In the genomic region with DNA sequence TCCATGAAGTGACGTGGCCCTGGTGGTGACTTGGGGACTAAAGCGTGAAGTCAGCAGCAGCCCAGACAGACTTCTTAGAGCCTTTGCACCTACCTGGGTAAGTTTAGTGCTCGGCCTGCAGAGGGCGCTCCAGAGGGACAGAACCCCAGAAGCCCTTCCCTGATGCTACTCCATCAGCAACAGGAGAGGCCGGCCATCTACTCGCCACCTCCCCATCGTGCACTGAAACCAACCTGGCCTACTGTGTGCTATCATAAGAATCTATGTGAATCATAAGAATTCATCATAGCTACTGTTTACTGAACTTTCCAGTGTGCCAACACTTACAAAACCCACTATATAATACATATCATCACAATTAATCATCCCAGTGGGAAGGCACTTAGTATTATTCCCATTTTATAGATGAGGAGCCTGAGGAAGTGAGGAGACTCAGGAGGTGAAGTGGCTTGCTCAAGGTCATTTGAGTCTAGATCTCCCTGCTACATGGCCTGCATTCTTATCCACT, we compare ENCODE assay signal across 8 cellular contexts. TPM values are rescaled to one million over a fixed set of nuclear protein-coding genes. Genes with fewer than 3 reads are reported as not detected.
A peak's percentile ranks its signal among the peaks of the same experiment; 100 is the strongest.
DNase-seq lines count a peak whose midpoint lies in the region; ATAC-seq and TF ChIP-seq lines count a peak whose summit lies in the region.

No MANE protein-coding gene starts in this region.

- peaks cover 12% of the 10 kb centered on the region; the same call in 1 of the 2 replicates for H3K4me1 ChIP-seq in GM23248 (ENCODE audit: insufficient read depth)
- H3K4me1 ChIP-seq in foreskin keratinocyte: peaks cover 14% of the 10 kb centered on the region
- H3K4me1 ChIP-seq in transverse colon: peaks cover 13 to 21% (median 15%) of the 10 kb centered on the region in 4 donors

- H3K4me2 ChIP-seq in GM23248 (ENCODE audit: unreplicated experiment): no peak overlapping the region

- TF ChIP-seq CTCF in AG10803 (conservative IDR thresholded peaks at IDR 0.05; ENCODE audit: low read length) (peak; percentile 51), foreskin keratinocyte (conservative IDR thresholded peaks at IDR 0.05) (peak; percentile 64), transverse colon (IDR thresholded peaks at IDR 0.05) (peak; percentile 43 to 66 (median 63))

- H3K4me3 ChIP-seq in AG10803 (ENCODE audit: low read length) (no peak overlapping the region), GM23248 (no peak overlapping the region), transverse colon (no peak overlapping the region)

- no peaks in the 10 kb centered on the region for H3F3A ChIP-seq in GM23248 (ENCODE audit: insufficient read depth)

- no peak overlapping the region for H3K9ac ChIP-seq in GM23248

- no peaks in the 10 kb centered on the region for H4K20me1 ChIP-seq in GM23248 (ENCODE audit: insufficient read depth)

- no peak overlapping the region for H2AFZ ChIP-seq in GM23248

- 72 to 80% methylated on average over 7 of the region's 7 CpGs for WGBS in GM23248 (ENCODE audit: low coverage in 1 of 2, low lambda C conversion rate in 2 of 2, missing lambda C conversion rate in 2 of 2), 2 experiments
- WGBS in transverse colon (ENCODE audit: low coverage in 1 of 2), 2 donors: 41% methylated on average over 7 of the region's 7 CpGs; no CpG with 5 or more reads in 1 of the 2 donors

- H3K27ac ChIP-seq in GM23248 (no peak overlapping the region), foreskin keratinocyte (peak overlapping the region; percentile 69), transverse colon (no peak overlapping the region)

- intact Hi-C loops in transverse colon (cut with DNase I; ENCODE audit: low total_unique reads): no loop called here

- TF ChIP-seq POLR2A in transverse colon (IDR thresholded peaks at IDR 0.05): no peak

- no peaks in the 10 kb centered on the region for H3K9me2 ChIP-seq in GM23248 (ENCODE audit: insufficient read depth)

- H3K79me2 ChIP-seq in GM23248 (ENCODE audit: insufficient read depth): no peaks in the 10 kb centered on the region

- ATAC-seq in foreskin keratinocyte (no peak), HG03439 (IDR thresholded peaks at IDR 0.05; ENCODE audit: unreplicated experiment) (no peak), GM19395 (IDR thresholded peaks at IDR 0.05; ENCODE audit: unreplicated experiment) (no peak)

- H3K36me3 ChIP-seq in GM23248 (ENCODE audit: low read depth) (no peaks in the 10 kb centered on the region), transverse colon (no peaks in the 10 kb centered on the region)

- TF ChIP-seq EP300 in transverse colon (IDR thresholded peaks at IDR 0.05; ENCODE audit: low read depth): no peak

- DNase-seq in AG10803 (ENCODE audit: low read depth) (no peak), GM23248 (peak; percentile 34), UCSD-AML1 (lab: John Stamatoyannopoulos, UW; ENCODE audit: unreplicated experiment) (peak; percentile 60), foreskin keratinocyte (no peak), transverse colon (peak; percentile 60), hepatic stellate cell (ENCODE audit: low spot score) (no peak)

- in situ Hi-C loops in GM23248 (cut with MboI) (no loop called here), transverse colon (cut with MboI; ENCODE audit: low pct_ligation_motif_present in 1 of 4, low pct_unique_long_range_greater_than_20kb in 1 of 4, low sequenced_read_pairs in 3 of 4) (no loop called here)

- H3K27me3 ChIP-seq in GM23248 (replicated peaks; ENCODE audit: insufficient read depth) (no peaks in the 10 kb centered on the region), foreskin keratinocyte (no peaks in the 10 kb centered on the region), transverse colon (peaks cover 13% of the 10 kb centered on the region)

- no peaks in the 10 kb centered on the region for H3K9me3 ChIP-seq in GM23248 (ENCODE audit: low read depth)
- no peaks in the 10 kb centered on the region for H3K9me3 ChIP-seq in transverse colon

RNA-seq across cellular contexts. Expression of a gene that starts 7.9 kb away (rescaled TPM):
- not detected in 2 replicates for total RNA-seq in GM23248 (2014; rRNA removed; shearing (Covaris generic))
- polyA plus RNA-seq in GM23248 (2016; fragmentation: Nextera tagmentation; extraction: Ambion mirVana) (not detected in 2 replicates), foreskin keratinocyte (0.10 and 0.32 TPM in 2 replicates)
- total RNA-seq in foreskin keratinocyte (0.11 and 0.27 TPM in 2 replicates), transverse colon (10 to 100 TPM in 2 of 4 donors, 1 to 10 TPM in 2; 3.8 to 15.7 (median 10.3) TPM)

Comparison
In these comparisons a context has a peak if more than half of its experiments do, and no peak if none do; other contexts are left out.
1. DNase-seq: peak in GM23248 (single experiment), UCSD-AML1 (single experiment) and transverse colon (single experiment); none in AG10803 (single experiment), foreskin keratinocyte (0 of 2) and hepatic stellate cell (single experiment).
2. Peak in every context shown above with its lines, with median percentiles within 50 percentile points of each other: CTCF ChIP-seq.